In genomic region chr13:100673831-100674362, GRCh38 we compare ENCODE assay signal across 8 cellular contexts. TPM values are rescaled to one million over a fixed set of nuclear protein-coding genes. Genes with fewer than 3 reads are reported as not detected.
DNase-seq lines count a peak whose midpoint lies in the region; ATAC-seq lines count a peak whose summit lies in the region.

No MANE protein-coding gene starts in this region.

- H3K27me3 ChIP-seq in muscle layer of colon (ENCODE audit: control insufficient read depth in 1 of 2, insufficient read depth in 2 of 2, low read length in 2 of 2): no peaks in the 10 kb centered on the region

- peak overlapping the region; percentile 54 to 60 for H3K4me3 ChIP-seq in muscle layer of colon (ENCODE audit: low read depth in 1 of 2, low read length in 2 of 2)

- peak overlapping the region; percentile 18 for H3K9ac ChIP-seq in muscle layer of colon (ENCODE audit: low read length)

- peaks cover 12% of the 10 kb centered on the region for H3K4me1 ChIP-seq in muscle layer of colon (ENCODE audit: insufficient read depth, low read length)

- ATAC-seq in GM18909 (IDR thresholded peaks at IDR 0.05; ENCODE audit: poor library complexity, unreplicated experiment) (peak; percentile 31), HG03103 (IDR thresholded peaks at IDR 0.05; ENCODE audit: low read depth, unreplicated experiment) (peak; percentile 24), esophagus mucosa (peak; percentile 56)
- peak; percentile 34 for ATAC-seq in stimulated activated naive CD8-positive, alpha-beta T cell treated with anti-CD3 and anti-CD28 coated beads, Interleukin-15, Interleukin-2, amounts not matched to agents 100 U/mL and 50 U/mL, for 24 hours

- H3K9me3 ChIP-seq in muscle layer of colon (ENCODE audit: low read length): no peaks in the 10 kb centered on the region

- peaks cover under 1% of the 10 kb centered on the region for H3K36me3 ChIP-seq in muscle layer of colon (ENCODE audit: insufficient read depth, low read length)

- peak overlapping the region; percentile 63 for H3K27ac ChIP-seq in muscle layer of colon (ENCODE audit: low read depth, low read length)

- DNase-seq in Ammon's horn (ENCODE audit: low spot score): peak; percentile 53
- DNase-seq in NCI-H69 (lab: John Stamatoyannopoulos, UW): peak; percentile 91
- peak; percentile 15 for DNase-seq in activated T-cell treated with anti-CD3 and anti-CD28 coated beads for 48 hours (ENCODE audit: low read depth)
- peak; percentile 33 for DNase-seq in stimulated activated naive CD8-positive, alpha-beta T cell treated with anti-CD3 and anti-CD28 coated beads, Interleukin-15, Interleukin-2, amounts not matched to agents 100 U/mL and 50 U/mL, for 24 hours

RNA-seq across cellular contexts. Expression of gene TMTC4, which starts 0.7 kb away (rescaled TPM):
- total RNA-seq in esophagus mucosa: 5.6 TPM

Comparison
In these comparisons a context has a peak if more than half of its experiments do, and no peak if none do; other contexts are left out.
1. Peak in every context shown above with its lines: DNase-seq, ATAC-seq, H3K4me3 ChIP-seq and H3K27ac ChIP-seq.
2. DNase-seq: peak in every context shown above with its lines; median percentile 91 in NCI-H69; 53 in Ammon's horn; 33 in stimulated activated naive CD8-positive, alpha-beta T cell treated with anti-CD3 and anti-CD28 coated beads, Interleukin-15, Interleukin-2, amounts not matched to agents 100 U/mL and 50 U/mL, for 24 hours; 15 in activated T-cell treated with anti-CD3 and anti-CD28 coated beads for 48 hours.